ENCODE assay signal across 8 cellular contexts in genomic region chr19:30222428-30222873, GRCh38.
A peak's percentile ranks its signal among the peaks of the same experiment; 100 is the strongest.
DNase-seq lines count a peak whose midpoint lies in the region; ATAC-seq and TF ChIP-seq lines count a peak whose summit lies in the region.

No MANE protein-coding gene starts in this region.

- H3K27me3 Mint-ChIP-seq in activated CD4-positive, alpha-beta T cell treated with anti-CD3 and anti-CD28 coated beads, Interleukin-2, amount 10 ng/mL, durations not matched to agents 24 days and 14 days: peaks cover 52% of the 10 kb centered on the region

- no peak overlapping the region for H3K27ac ChIP-seq in RWPE1
- no peak overlapping the region for H3K27ac ChIP-seq in left ventricle myocardium inferior (replicated peaks)
- H3K27ac ChIP-seq in substantia nigra (ENCODE audit: low read depth, low read length, poor library complexity, severe bottlenecking): peak overlapping the region; percentile 54
- H3K27ac ChIP-seq in SJCRH30: no peak overlapping the region

- H3K27ac Mint-ChIP-seq in activated CD4-positive, alpha-beta T cell treated with anti-CD3 and anti-CD28 coated beads, Interleukin-2, amount 10 ng/mL, durations not matched to agents 24 days and 14 days: no peak overlapping the region

- peaks cover 9% of the 10 kb centered on the region for H3K9me3 Mint-ChIP-seq in activated CD4-positive, alpha-beta T cell treated with anti-CD3 and anti-CD28 coated beads, Interleukin-2, amount 10 ng/mL, durations not matched to agents 24 days and 14 days

- ATAC-seq in HG02763 (IDR thresholded peaks at IDR 0.05; ENCODE audit: unreplicated experiment): no peak

- CTCF ChIA-PET in RWPE1 (lab: Yijun Ruan, JAX): no interaction called here

- peaks cover 18% of the 10 kb centered on the region for H3K4me1 Mint-ChIP-seq in activated CD4-positive, alpha-beta T cell treated with anti-CD3 and anti-CD28 coated beads, Interleukin-2, amount 10 ng/mL, durations not matched to agents 24 days and 14 days

- H3K4me3 Mint-ChIP-seq in activated CD4-positive, alpha-beta T cell treated with anti-CD3 and anti-CD28 coated beads, Interleukin-2, amount 10 ng/mL, durations not matched to agents 24 days and 14 days: no peak overlapping the region

- H3K36me3 Mint-ChIP-seq in activated CD4-positive, alpha-beta T cell treated with anti-CD3 and anti-CD28 coated beads, Interleukin-2, amount 10 ng/mL, durations not matched to agents 24 days and 14 days (ENCODE audit: low read depth): peaks cover 12% of the 10 kb centered on the region

- H3K4me3 ChIP-seq in left ventricle myocardium inferior (peak overlapping the region; percentile 50), SJCRH30 (no peak overlapping the region)

- peak; percentile 29 for TF ChIP-seq CTCF in RWPE1 (conservative IDR thresholded peaks at IDR 0.05; ENCODE audit: low read depth)
- TF ChIP-seq CTCF in left ventricle myocardium inferior (IDR thresholded peaks at IDR 0.05; ENCODE audit: borderline replicate concordance): peak; percentile 80

- H3K9me3 ChIP-seq in left ventricle myocardium inferior (replicated peaks): no peaks in the 10 kb centered on the region
- no peaks in the 10 kb centered on the region for H3K9me3 ChIP-seq in SJCRH30 (replicated peaks)

- H3K4me1 ChIP-seq in left ventricle myocardium inferior (peaks cover 32% of the 10 kb centered on the region), SJCRH30 (peaks cover 4% of the 10 kb centered on the region; the same call in 1 of the 2 replicates)

- H3K36me3 ChIP-seq in left ventricle myocardium inferior (no peaks in the 10 kb centered on the region), SJCRH30 (no peaks in the 10 kb centered on the region)

- POLR2A ChIA-PET in RWPE1 (lab: Yijun Ruan, JAX; ENCODE audit: low non-redundant PET): no interaction called here

- H3K27me3 ChIP-seq in left ventricle myocardium inferior (ENCODE audit: low read depth) (peaks cover 100% of the 10 kb centered on the region), SJCRH30 (no peaks in the 10 kb centered on the region)

- intact Hi-C loops in activated CD4-positive, alpha-beta T cell treated with anti-CD3 and anti-CD28 coated beads, Interleukin-2, amount 10 ng/mL, durations not matched to agents 24 days and 14 days (cut with micrococcal nuclease): loop anchor here (10.0 kb wide), 1 partner anchor 498 kb away; no protein-coding TSS in a partner anchor
- intact Hi-C loops in left ventricle myocardium inferior (cut with micrococcal nuclease): no loop called here

- DNase-seq in activated CD4-positive, alpha-beta T cell treated with anti-CD3 and anti-CD28 coated beads, Interleukin-2, amount 10 ng/mL, durations not matched to agents 24 days and 14 days: peak; percentile 75
- no peak for DNase-seq in activated CD4-positive, alpha-beta T cell treated with anti-CD3 and anti-CD28 coated beads, Interleukin-2, amount 50 U/mL, for 4 hours
- DNase-seq in RWPE1 (ENCODE audit: low spot score): no peak
- DNase-seq in left ventricle myocardium inferior: no peak
- DNase-seq in substantia nigra (lab: John Stamatoyannopoulos, UW): peak in 8 of 49 donors; percentile 11 to 48 (median 29)
- DNase-seq in SJCRH30: no peak
- no peak for DNase-seq in NCI-H1092 treated with DMSO at 0.1 percent for 48 hours (lab: John Stamatoyannopoulos, UW)
